1 cellular context compared by ENCODE assay signal in the genomic region with DNA sequence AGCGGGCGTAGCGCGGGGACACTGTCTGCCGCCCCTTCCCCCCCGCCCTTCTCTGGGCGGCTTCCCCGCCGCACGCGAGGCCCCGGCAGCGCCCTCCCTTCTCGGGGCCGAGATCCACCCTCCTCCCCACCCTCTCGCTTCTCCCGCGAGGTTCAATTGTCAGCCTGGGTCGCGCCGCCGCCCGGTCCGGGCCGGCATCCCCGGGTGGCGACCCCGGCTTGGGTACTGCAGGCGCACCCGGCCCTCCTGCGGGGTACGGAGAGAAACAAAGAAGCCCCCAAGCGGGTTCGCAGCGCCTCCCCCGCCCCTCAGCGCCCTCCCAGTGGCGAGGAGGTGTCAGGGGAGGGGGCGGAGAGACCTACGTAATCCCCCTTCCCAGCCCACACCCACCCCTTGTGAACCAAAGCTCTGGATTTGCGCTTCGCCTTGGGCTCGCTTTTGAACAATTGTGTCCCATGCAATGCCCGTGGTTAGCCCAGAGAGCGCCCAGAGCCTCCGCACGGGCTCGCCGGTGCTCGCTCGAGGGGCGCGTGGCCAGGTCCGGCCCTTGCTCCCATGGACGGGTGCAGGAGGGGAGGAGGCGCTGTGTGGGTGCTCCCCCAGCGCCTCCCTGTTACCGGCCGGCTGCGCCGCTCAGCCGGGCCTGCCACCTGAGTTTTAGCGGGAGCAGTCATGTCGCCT.
TF ChIP-seq lines count a peak whose summit lies in the region.

No MANE protein-coding gene starts in this region.

TF ChIP-seq in WTC11, 78 proteins besides CTCF, POLR2A, EP300 and RAD21 (continued from another document and continues in another):
- TF ChIP-seq, protein P1, sequence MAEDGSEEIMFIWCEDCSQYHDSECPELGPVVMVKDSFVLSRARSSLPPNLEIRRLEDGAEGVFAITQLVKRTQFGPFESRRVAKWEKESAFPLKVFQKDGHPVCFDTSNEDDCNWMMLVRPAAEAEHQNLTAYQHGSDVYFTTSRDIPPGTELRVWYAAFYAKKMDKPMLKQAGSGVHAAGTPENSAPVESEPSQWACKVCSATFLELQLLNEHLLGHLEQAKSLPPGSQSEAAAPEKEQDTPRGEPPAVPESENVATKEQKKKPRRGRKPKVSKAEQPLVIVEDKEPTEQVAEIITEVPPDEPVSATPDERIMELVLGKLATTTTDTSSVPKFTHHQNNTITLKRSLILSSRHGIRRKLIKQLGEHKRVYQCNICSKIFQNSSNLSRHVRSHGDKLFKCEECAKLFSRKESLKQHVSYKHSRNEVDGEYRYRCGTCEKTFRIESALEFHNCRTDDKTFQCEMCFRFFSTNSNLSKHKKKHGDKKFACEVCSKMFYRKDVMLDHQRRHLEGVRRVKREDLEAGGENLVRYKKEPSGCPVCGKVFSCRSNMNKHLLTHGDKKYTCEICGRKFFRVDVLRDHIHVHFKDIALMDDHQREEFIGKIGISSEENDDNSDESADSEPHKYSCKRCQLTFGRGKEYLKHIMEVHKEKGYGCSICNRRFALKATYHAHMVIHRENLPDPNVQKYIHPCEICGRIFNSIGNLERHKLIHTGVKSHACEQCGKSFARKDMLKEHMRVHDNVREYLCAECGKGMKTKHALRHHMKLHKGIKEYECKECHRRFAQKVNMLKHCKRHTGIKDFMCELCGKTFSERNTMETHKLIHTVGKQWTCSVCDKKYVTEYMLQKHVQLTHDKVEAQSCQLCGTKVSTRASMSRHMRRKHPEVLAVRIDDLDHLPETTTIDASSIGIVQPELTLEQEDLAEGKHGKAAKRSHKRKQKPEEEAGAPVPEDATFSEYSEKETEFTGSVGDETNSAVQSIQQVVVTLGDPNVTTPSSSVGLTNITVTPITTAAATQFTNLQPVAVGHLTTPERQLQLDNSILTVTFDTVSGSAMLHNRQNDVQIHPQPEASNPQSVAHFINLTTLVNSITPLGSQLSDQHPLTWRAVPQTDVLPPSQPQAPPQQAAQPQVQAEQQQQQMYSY (CRISPR knock-in tag; IDR thresholded peaks at IDR 0.05), result no peak
- TF ChIP-seq ZNF219 (CRISPR knock-in tag; IDR thresholded peaks at IDR 0.05; ENCODE audit: borderline replicate concordance) (no peak), NFE2L1 (CRISPR knock-in tag; IDR thresholded peaks at IDR 0.05) (no peak), ETV6 (CRISPR knock-in tag; IDR thresholded peaks at IDR 0.05) (no peak), NR3C1 (CRISPR knock-in tag; conservative IDR thresholded peaks at IDR 0.05; ENCODE audit: low read depth) (no peak), RORB (CRISPR knock-in tag; IDR thresholded peaks at IDR 0.05) (no peak), SP1 (CRISPR knock-in tag; conservative IDR thresholded peaks at IDR 0.05) (peak; percentile 40; the same call in 1 of the 2 replicates), ZNF232 (CRISPR knock-in tag; IDR thresholded peaks at IDR 0.05) (0 out of 2 replicates have a peak, but pooled peaks have one; percentile 30), NR1H2 (CRISPR knock-in tag; IDR thresholded peaks at IDR 0.05) (no peak), ZNF396 (CRISPR knock-in tag; IDR thresholded peaks at IDR 0.05; ENCODE audit: borderline replicate concordance) (no peak), IRF2 (CRISPR knock-in tag; IDR thresholded peaks at IDR 0.05; ENCODE audit: borderline replicate concordance, low read depth) (no peak), NFYB (CRISPR knock-in tag; conservative IDR thresholded peaks at IDR 0.05; ENCODE audit: low read depth) (no peak), EMX1 (CRISPR knock-in tag; IDR thresholded peaks at IDR 0.05) (no peak), TCF7 (CRISPR knock-in tag; IDR thresholded peaks at IDR 0.05; ENCODE audit: low read depth) (no peak), PRRX2 (CRISPR knock-in tag; IDR thresholded peaks at IDR 0.05) (no peak), ZNF121 (CRISPR knock-in tag; IDR thresholded peaks at IDR 0.05) (no peak), NR2C2 (CRISPR knock-in tag; IDR thresholded peaks at IDR 0.05) (no peak), FOXK1 (CRISPR knock-in tag; IDR thresholded peaks at IDR 0.05) (0 out of 2 replicates have a peak, but pooled peaks have one; percentile 31), MYBL2 (CRISPR knock-in tag; IDR thresholded peaks at IDR 0.05) (no peak), TP53 (CRISPR knock-in tag; IDR thresholded peaks at IDR 0.05) (no peak), KAT7 (CRISPR knock-in tag; IDR thresholded peaks at IDR 0.05; ENCODE audit: borderline replicate concordance) (peak; percentile 77; the same call in 1 of the 2 replicates), FOXP1 (CRISPR knock-in tag; IDR thresholded peaks at IDR 0.05; ENCODE audit: borderline replicate concordance) (no peak), ESRRA (CRISPR knock-in tag; IDR thresholded peaks at IDR 0.05; ENCODE audit: borderline replicate concordance) (no peak), CREB1 (CRISPR knock-in tag; IDR thresholded peaks at IDR 0.05) (no peak)
- TF ChIP-seq, protein P2, sequence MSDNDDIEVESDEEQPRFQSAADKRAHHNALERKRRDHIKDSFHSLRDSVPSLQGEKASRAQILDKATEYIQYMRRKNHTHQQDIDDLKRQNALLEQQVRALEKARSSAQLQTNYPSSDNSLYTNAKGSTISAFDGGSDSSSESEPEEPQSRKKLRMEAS (CRISPR knock-in tag; IDR thresholded peaks at IDR 0.05), result peak; percentile 41
- TF ChIP-seq, protein P3, sequence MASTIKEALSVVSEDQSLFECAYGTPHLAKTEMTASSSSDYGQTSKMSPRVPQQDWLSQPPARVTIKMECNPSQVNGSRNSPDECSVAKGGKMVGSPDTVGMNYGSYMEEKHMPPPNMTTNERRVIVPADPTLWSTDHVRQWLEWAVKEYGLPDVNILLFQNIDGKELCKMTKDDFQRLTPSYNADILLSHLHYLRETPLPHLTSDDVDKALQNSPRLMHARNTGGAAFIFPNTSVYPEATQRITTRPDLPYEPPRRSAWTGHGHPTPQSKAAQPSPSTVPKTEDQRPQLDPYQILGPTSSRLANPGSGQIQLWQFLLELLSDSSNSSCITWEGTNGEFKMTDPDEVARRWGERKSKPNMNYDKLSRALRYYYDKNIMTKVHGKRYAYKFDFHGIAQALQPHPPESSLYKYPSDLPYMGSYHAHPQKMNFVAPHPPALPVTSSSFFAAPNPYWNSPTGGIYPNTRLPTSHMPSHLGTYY (CRISPR knock-in tag; IDR thresholded peaks at IDR 0.05), result no peak
- TF ChIP-seq, protein P4, sequence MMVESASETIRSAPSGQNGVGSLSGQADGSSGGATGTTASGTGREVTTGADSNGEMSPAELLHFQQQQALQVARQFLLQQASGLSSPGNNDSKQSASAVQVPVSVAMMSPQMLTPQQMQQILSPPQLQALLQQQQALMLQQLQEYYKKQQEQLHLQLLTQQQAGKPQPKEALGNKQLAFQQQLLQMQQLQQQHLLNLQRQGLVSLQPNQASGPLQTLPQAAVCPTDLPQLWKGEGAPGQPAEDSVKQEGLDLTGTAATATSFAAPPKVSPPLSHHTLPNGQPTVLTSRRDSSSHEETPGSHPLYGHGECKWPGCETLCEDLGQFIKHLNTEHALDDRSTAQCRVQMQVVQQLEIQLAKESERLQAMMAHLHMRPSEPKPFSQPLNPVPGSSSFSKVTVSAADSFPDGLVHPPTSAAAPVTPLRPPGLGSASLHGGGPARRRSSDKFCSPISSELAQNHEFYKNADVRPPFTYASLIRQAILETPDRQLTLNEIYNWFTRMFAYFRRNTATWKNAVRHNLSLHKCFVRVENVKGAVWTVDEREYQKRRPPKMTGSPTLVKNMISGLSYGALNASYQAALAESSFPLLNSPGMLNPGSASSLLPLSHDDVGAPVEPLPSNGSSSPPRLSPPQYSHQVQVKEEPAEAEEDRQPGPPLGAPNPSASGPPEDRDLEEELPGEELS (CRISPR knock-in tag; IDR thresholded peaks at IDR 0.05), result no peak; the same call in 1 of the 2 replicates
- TF ChIP-seq, protein P5, sequence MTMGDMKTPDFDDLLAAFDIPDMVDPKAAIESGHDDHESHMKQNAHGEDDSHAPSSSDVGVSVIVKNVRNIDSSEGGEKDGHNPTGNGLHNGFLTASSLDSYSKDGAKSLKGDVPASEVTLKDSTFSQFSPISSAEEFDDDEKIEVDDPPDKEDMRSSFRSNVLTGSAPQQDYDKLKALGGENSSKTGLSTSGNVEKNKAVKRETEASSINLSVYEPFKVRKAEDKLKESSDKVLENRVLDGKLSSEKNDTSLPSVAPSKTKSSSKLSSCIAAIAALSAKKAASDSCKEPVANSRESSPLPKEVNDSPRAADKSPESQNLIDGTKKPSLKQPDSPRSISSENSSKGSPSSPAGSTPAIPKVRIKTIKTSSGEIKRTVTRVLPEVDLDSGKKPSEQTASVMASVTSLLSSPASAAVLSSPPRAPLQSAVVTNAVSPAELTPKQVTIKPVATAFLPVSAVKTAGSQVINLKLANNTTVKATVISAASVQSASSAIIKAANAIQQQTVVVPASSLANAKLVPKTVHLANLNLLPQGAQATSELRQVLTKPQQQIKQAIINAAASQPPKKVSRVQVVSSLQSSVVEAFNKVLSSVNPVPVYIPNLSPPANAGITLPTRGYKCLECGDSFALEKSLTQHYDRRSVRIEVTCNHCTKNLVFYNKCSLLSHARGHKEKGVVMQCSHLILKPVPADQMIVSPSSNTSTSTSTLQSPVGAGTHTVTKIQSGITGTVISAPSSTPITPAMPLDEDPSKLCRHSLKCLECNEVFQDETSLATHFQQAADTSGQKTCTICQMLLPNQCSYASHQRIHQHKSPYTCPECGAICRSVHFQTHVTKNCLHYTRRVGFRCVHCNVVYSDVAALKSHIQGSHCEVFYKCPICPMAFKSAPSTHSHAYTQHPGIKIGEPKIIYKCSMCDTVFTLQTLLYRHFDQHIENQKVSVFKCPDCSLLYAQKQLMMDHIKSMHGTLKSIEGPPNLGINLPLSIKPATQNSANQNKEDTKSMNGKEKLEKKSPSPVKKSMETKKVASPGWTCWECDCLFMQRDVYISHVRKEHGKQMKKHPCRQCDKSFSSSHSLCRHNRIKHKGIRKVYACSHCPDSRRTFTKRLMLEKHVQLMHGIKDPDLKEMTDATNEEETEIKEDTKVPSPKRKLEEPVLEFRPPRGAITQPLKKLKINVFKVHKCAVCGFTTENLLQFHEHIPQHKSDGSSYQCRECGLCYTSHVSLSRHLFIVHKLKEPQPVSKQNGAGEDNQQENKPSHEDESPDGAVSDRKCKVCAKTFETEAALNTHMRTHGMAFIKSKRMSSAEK (CRISPR knock-in tag; IDR thresholded peaks at IDR 0.05; ENCODE audit: borderline replicate concordance), result no peak
- TF ChIP-seq, protein P6, sequence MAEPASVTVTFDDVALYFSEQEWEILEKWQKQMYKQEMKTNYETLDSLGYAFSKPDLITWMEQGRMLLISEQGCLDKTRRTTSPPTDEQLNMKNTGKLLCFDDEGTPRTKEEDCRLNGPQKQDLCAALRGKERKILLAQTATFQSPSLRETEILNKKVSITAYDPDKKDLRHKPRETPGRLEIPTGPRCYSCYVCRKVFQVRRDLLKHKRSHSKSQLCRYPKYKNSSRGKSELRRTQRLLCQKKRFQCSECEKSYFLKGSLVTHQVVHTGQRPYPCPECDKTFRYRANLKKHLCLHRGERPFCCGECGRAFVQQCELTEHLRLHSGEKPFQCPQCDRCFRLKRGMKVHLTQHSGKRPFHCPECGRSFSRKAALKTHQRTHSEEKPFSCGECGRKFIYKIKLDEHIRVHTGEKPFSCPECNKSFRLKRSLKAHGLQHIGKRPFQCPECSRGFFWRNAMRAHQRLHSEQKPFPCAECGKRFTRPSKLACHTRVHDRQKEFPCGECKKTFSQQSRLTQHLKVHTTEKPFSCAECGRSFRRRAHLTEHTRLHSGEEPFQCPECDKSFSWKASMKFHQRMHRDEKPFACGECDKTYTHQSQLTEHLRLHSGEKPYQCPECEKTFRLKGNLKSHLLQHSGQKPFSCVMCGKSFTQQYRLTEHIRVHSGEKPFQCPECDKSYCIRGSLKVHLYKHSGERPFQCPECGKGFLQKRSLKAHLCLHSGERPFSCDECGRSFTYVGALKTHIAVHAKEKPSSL (CRISPR knock-in tag; conservative IDR thresholded peaks at IDR 0.05), result no peak
- TF ChIP-seq, protein P7, sequence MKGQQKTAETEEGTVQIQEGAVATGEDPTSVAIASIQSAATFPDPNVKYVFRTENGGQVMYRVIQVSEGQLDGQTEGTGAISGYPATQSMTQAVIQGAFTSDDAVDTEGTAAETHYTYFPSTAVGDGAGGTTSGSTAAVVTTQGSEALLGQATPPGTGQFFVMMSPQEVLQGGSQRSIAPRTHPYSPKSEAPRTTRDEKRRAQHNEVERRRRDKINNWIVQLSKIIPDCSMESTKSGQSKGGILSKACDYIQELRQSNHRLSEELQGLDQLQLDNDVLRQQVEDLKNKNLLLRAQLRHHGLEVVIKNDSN (CRISPR knock-in tag; IDR thresholded peaks at IDR 0.05), result no peak
- TF ChIP-seq, protein P8, sequence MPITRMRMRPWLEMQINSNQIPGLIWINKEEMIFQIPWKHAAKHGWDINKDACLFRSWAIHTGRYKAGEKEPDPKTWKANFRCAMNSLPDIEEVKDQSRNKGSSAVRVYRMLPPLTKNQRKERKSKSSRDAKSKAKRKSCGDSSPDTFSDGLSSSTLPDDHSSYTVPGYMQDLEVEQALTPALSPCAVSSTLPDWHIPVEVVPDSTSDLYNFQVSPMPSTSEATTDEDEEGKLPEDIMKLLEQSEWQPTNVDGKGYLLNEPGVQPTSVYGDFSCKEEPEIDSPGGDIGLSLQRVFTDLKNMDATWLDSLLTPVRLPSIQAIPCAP (CRISPR knock-in tag; IDR thresholded peaks at IDR 0.05), result no peak
- TF ChIP-seq, protein P9, sequence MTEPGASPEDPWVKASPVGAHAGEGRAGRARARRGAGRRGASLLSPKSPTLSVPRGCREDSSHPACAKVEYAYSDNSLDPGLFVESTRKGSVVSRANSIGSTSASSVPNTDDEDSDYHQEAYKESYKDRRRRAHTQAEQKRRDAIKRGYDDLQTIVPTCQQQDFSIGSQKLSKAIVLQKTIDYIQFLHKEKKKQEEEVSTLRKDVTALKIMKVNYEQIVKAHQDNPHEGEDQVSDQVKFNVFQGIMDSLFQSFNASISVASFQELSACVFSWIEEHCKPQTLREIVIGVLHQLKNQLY (CRISPR knock-in tag; IDR thresholded peaks at IDR 0.05), result no peak
- TF ChIP-seq, protein P10, sequence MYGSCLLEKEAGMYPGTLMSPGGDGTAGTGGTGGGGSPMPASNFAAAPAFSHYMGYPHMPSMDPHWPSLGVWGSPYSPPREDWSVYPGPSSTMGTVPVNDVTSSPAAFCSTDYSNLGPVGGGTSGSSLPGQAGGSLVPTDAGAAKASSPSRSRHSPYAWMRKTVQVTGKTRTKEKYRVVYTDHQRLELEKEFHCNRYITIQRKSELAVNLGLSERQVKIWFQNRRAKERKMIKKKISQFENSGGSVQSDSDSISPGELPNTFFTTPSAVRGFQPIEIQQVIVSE (CRISPR knock-in tag; IDR thresholded peaks at IDR 0.05; ENCODE audit: borderline replicate concordance), result no peak
- TF ChIP-seq, protein P11, sequence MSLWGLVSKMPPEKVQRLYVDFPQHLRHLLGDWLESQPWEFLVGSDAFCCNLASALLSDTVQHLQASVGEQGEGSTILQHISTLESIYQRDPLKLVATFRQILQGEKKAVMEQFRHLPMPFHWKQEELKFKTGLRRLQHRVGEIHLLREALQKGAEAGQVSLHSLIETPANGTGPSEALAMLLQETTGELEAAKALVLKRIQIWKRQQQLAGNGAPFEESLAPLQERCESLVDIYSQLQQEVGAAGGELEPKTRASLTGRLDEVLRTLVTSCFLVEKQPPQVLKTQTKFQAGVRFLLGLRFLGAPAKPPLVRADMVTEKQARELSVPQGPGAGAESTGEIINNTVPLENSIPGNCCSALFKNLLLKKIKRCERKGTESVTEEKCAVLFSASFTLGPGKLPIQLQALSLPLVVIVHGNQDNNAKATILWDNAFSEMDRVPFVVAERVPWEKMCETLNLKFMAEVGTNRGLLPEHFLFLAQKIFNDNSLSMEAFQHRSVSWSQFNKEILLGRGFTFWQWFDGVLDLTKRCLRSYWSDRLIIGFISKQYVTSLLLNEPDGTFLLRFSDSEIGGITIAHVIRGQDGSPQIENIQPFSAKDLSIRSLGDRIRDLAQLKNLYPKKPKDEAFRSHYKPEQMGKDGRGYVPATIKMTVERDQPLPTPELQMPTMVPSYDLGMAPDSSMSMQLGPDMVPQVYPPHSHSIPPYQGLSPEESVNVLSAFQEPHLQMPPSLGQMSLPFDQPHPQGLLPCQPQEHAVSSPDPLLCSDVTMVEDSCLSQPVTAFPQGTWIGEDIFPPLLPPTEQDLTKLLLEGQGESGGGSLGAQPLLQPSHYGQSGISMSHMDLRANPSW (CRISPR knock-in tag; conservative IDR thresholded peaks at IDR 0.05; ENCODE audit: low read depth), result no peak
